Comparison of ENCODE assay signal across 17 cellular contexts in the genomic region with DNA sequence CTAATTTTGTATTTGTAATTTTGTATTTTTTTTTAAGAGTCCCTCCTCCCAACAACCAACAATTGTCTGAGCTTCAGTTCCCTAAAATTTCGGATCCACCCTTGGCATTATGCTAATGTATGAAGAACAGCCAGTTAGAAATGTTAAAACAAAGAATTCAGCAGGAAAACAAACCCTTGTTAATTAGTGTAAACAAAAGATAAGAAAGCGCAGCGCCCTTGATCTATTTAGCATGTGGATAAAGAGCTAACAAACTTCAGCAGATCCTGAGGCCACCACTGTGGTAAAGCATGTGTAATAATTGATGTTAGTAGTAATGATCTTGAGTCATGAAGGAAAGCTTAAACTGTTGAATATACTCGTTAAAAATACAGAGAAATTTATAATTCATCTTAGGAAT.
DNase-seq lines count a peak whose midpoint lies in the region; FAIRE-seq and TF ChIP-seq lines count a peak whose summit lies in the region.
"Had no signal": no experiment of that assay in that cellular context is flagged by ENCODE, and none has a peak within 500 bp of the region (broad histone marks: within the 10 kb centered on the region; RNA-seq: fewer than 3 reads in every experiment).

No MANE protein-coding gene starts in this region.

- H3K4ac ChIP-seq in mesendoderm (ENCODE audit: low read depth, low read length): no peak overlapping the region

- H2BK120ac ChIP-seq in mesendoderm (ENCODE audit: low read depth, low read length): no peak overlapping the region

- H3K9me3 ChIP-seq in HUES48 (ENCODE audit: control insufficient read depth, insufficient read depth, low read length): no peaks in the 10 kb centered on the region
- H3K9me3 ChIP-seq: BLaER1 had no signal

- no peaks in the 10 kb centered on the region for H3K79me2 ChIP-seq in mesendoderm (ENCODE audit: control insufficient read depth, insufficient read depth, low read length)

- no peak overlapping the region for H4K8ac ChIP-seq in mesendoderm (ENCODE audit: low read depth, low read length)

- no peak overlapping the region for H3K18ac ChIP-seq in mesendoderm (ENCODE audit: low read length)

- no peak overlapping the region for H3K9ac ChIP-seq in HUES48 (ENCODE audit: low read depth, low read length)
- H3K9ac ChIP-seq in mesendoderm (ENCODE audit: low read length): no peak overlapping the region
- H3K9ac ChIP-seq: BLaER1 had no signal

- H2BK15ac ChIP-seq in mesendoderm (replicated peaks; ENCODE audit: low read depth): no peak overlapping the region

- no peak for TF ChIP-seq CTCF in dorsolateral prefrontal cortex (IDR thresholded peaks at IDR 0.05 in 54 of 56, conservative IDR thresholded peaks at IDR 0.05 in 2 of 56; ENCODE audit: low read depth in 1 of 56, partially characterized antibody in 56 of 56)

- H3K4me1 ChIP-seq in HUES48 (ENCODE audit: control insufficient read depth, insufficient read depth, low read length) (peaks cover 14% of the 10 kb centered on the region), mesendoderm (ENCODE audit: control insufficient read depth, low read depth, low read length) (peaks cover 7% of the 10 kb centered on the region)
- H3K4me1 ChIP-seq: BLaER1 had no signal

- no peak overlapping the region for H4K5ac ChIP-seq in mesendoderm (ENCODE audit: low read length)

- H3K36me3 ChIP-seq in HUES48 (ENCODE audit: control insufficient read depth, insufficient read depth, low read length) (no peaks in the 10 kb centered on the region), mesendoderm (ENCODE audit: control insufficient read depth, insufficient read depth, low read length) (no peaks in the 10 kb centered on the region)
- H3K36me3 ChIP-seq: BLaER1 had no signal

- H3K56ac ChIP-seq in mesendoderm (ENCODE audit: low read length): no peak overlapping the region

- peak; percentile 22 for DNase-seq in NCI-H69 (lab: John Stamatoyannopoulos, UW)
- DNase-seq in mesendoderm: peak; percentile 74
- no peak for DNase-seq in SW480 (ENCODE audit: low spot score)
- DNase-seq in dorsolateral prefrontal cortex: no peak
- no peak for DNase-seq in iPS-NIHi11 (ENCODE audit: low spot score)
- no peak for DNase-seq in stimulated activated CD4-positive, alpha-beta T cell treated with anti-CD3 and anti-CD28 coated beads, Interleukin-1b, Interleukin-23, amount 100 ng/mL, for 48 hours
- DNase-seq: 8988T; CD4-positive, alpha-beta memory T cell; DMS153; DMS79 treated with DMSO at 0.1 percent for 48 hours; GF-D8; GOT3; H7; HFFc6 had no signal

- no CpG with 5 or more reads among the region's 4 CpGs for WGBS in mesendoderm (ENCODE audit: extremely low coverage, insufficient coverage, low lambda C conversion rate)

- H3K4me3 ChIP-seq in HUES48 (ENCODE audit: low read depth, low read length) (peak overlapping the region; percentile 16; the same call in 1 of the 2 replicates), mesendoderm (ENCODE audit: low read length) (no peak overlapping the region), dorsolateral prefrontal cortex (no peak overlapping the region)
- H3K4me3 ChIP-seq: BLaER1 had no signal

- H3K79me1 ChIP-seq in mesendoderm (ENCODE audit: low read length): no peaks in the 10 kb centered on the region

- no peaks in the 10 kb centered on the region; the same call in 1 of the 2 replicates for H3K27me3 ChIP-seq in HUES48 (ENCODE audit: control insufficient read depth, insufficient read depth, low read length)
- no peaks in the 10 kb centered on the region for H3K27me3 ChIP-seq in mesendoderm (ENCODE audit: insufficient read depth, low read length, poor library complexity)
- H3K27me3 ChIP-seq in dorsolateral prefrontal cortex: no peaks in the 10 kb centered on the region
- H3K27me3 ChIP-seq: BLaER1 had no signal

- no peak overlapping the region for H2BK5ac ChIP-seq in mesendoderm (ENCODE audit: low read length)

- peak; percentile 82 for FAIRE-seq in endometrium (lab: Jason Lieb, UNC)

- no peak overlapping the region for H3K4me2 ChIP-seq in mesendoderm (ENCODE audit: low read length)
- H3K4me2 ChIP-seq: BLaER1 had no signal

- H2AK5ac ChIP-seq in mesendoderm (ENCODE audit: low read length): no peak overlapping the region

- intact Hi-C loops in dorsolateral prefrontal cortex (cut with DNase I): loop anchor here in 1 of 2 donors (10.0 kb wide), 1 partner anchor 75 kb away; no protein-coding TSS in a partner anchor

- H3K23ac ChIP-seq in mesendoderm (ENCODE audit: low read length): no peak overlapping the region

- H3K27ac ChIP-seq in HUES48 (ENCODE audit: low read depth, low read length) (no peak overlapping the region), mesendoderm (ENCODE audit: low read depth, low read length) (no peak overlapping the region), dorsolateral prefrontal cortex (no peak overlapping the region)
- H3K27ac ChIP-seq: BLaER1 had no signal

Comparison
In these comparisons a context has a peak if more than half of its experiments do, and no peak if none do; other contexts are left out.
1. DNase-seq: peak in NCI-H69 (single experiment) and mesendoderm (single experiment); none in SW480 (single experiment), dorsolateral prefrontal cortex (0 of 10), iPS-NIHi11 (single experiment) and stimulated activated CD4-positive, alpha-beta T cell treated with anti-CD3 and anti-CD28 coated beads, Interleukin-1b, Interleukin-23, amount 100 ng/mL, for 48 hours (single experiment).